Comparison of ENCODE assay signal across 1 cellular context in genomic region chr12:6752931-6753771, GRCh38.
TF ChIP-seq lines count a peak whose summit lies in the region.

Gene MLF2 (minus strand): TSS chr12:6753141. CDS start chr12:6752334, 807 bp downstream.

TF ChIP-seq in HepG2, 621 proteins besides CTCF, POLR2A, EP300 and RAD21 (continued from another document and continues in another):
- TF ChIP-seq NFYB (CRISPR knock-in tag; IDR thresholded peaks at IDR 0.05): peak; percentile 29; the same call in 1 of the 2 replicates
- TF ChIP-seq TFAP4 (IDR thresholded peaks at IDR 0.05; ENCODE audit: borderline replicate concordance, low read depth): peak; percentile 51; the same call in 1 of the 2 replicates
- TF ChIP-seq NR2F1 (CRISPR knock-in tag; IDR thresholded peaks at IDR 0.05): no peak
- TF ChIP-seq TP53 (CRISPR knock-in tag; conservative IDR thresholded peaks at IDR 0.05): no peak
- TF ChIP-seq ZNF362 (CRISPR knock-in tag; IDR thresholded peaks at IDR 0.05; ENCODE audit: borderline replicate concordance): no peak; the same call in 1 of the 2 replicates
- TF ChIP-seq ZNF747 (CRISPR knock-in tag; IDR thresholded peaks at IDR 0.05; ENCODE audit: borderline replicate concordance): peak; percentile 79; the same call in 1 of the 2 replicates
- peak; percentile 31; the same call in 1 of the 2 replicates for TF ChIP-seq TFE3 (CRISPR knock-in tag; IDR thresholded peaks at IDR 0.05)
- no peak for TF ChIP-seq TRAFD1 (CRISPR knock-in tag; IDR thresholded peaks at IDR 0.05; ENCODE audit: borderline replicate concordance)
- peak; percentile 78 for TF ChIP-seq ARNT2 (CRISPR knock-in tag; IDR thresholded peaks at IDR 0.05; ENCODE audit: low read depth)
- TF ChIP-seq ZNF431 (CRISPR knock-in tag; IDR thresholded peaks at IDR 0.05; ENCODE audit: borderline replicate concordance, low read depth): no peak
- no peak for TF ChIP-seq ZNF782 (CRISPR knock-in tag; IDR thresholded peaks at IDR 0.05; ENCODE audit: borderline replicate concordance)
- TF ChIP-seq GLI4 (CRISPR knock-in tag; IDR thresholded peaks at IDR 0.05; ENCODE audit: borderline replicate concordance): 0 out of 2 replicates have a peak, but pooled peaks have one; percentile 49
- TF ChIP-seq PRPF4 (IDR thresholded peaks at IDR 0.05; ENCODE audit: low read depth, low read length, poor library complexity, severe bottlenecking): peak; percentile 62
- peak; percentile 87; the same call in 1 of the 2 replicates for TF ChIP-seq ZNF619 (CRISPR knock-in tag; IDR thresholded peaks at IDR 0.05)
- no peak for TF ChIP-seq ZNF354B (CRISPR knock-in tag; IDR thresholded peaks at IDR 0.05)
- peak; percentile 54; the same call in 1 of the 2 replicates for TF ChIP-seq RFXANK (CRISPR knock-in tag; IDR thresholded peaks at IDR 0.05)
- peak; percentile 17; the same call in 1 of the 2 replicates for TF ChIP-seq ZNF264 (CRISPR knock-in tag; IDR thresholded peaks at IDR 0.05)
- no peak for TF ChIP-seq ZNF44 (CRISPR knock-in tag; IDR thresholded peaks at IDR 0.05)
- peak; percentile 89; the same call in 1 of the 2 replicates for TF ChIP-seq ETV6 (CRISPR knock-in tag; conservative IDR thresholded peaks at IDR 0.05)
- TF ChIP-seq ZBTB49 (CRISPR knock-in tag; IDR thresholded peaks at IDR 0.05; ENCODE audit: borderline replicate concordance): peak; percentile 28; the same call in 1 of the 2 replicates
- TF ChIP-seq ZNF562 (CRISPR knock-in tag; IDR thresholded peaks at IDR 0.05; ENCODE audit: borderline replicate concordance): no peak
- peak; percentile 47; the same call in 1 of the 2 replicates for TF ChIP-seq JUN (CRISPR knock-in tag; IDR thresholded peaks at IDR 0.05)
- 0 out of 2 replicates have a peak, but pooled peaks have one; percentile 20 for TF ChIP-seq CC2D1A (CRISPR knock-in tag; IDR thresholded peaks at IDR 0.05)
- TF ChIP-seq ZNF513 (CRISPR knock-in tag; conservative IDR thresholded peaks at IDR 0.05): no peak
- no peak; the same call in 1 of the 2 replicates for TF ChIP-seq FOXJ3 (CRISPR knock-in tag; IDR thresholded peaks at IDR 0.05; ENCODE audit: borderline replicate concordance)
- peak; percentile 98 for TF ChIP-seq PHF8 (CRISPR knock-in tag; IDR thresholded peaks at IDR 0.05)
- TF ChIP-seq ZNF274 (CRISPR knock-in tag; IDR thresholded peaks at IDR 0.05): peak; percentile 73
- no peak for TF ChIP-seq TBX3 (IDR thresholded peaks at IDR 0.05; ENCODE audit: borderline replicate concordance)
- no peak for TF ChIP-seq SETDB1 (CRISPR knock-in tag; IDR thresholded peaks at IDR 0.05; ENCODE audit: borderline replicate concordance)
- peak; percentile 51; the same call in 1 of the 2 replicates for TF ChIP-seq ZNF367 (CRISPR knock-in tag; IDR thresholded peaks at IDR 0.05; ENCODE audit: borderline replicate concordance)
- 0 out of 2 replicates have a peak, but pooled peaks have one; percentile 37 for TF ChIP-seq ZBTB10 (CRISPR knock-in tag; IDR thresholded peaks at IDR 0.05; ENCODE audit: borderline replicate concordance)
- TF ChIP-seq ATF4 (CRISPR knock-in tag; IDR thresholded peaks at IDR 0.05): 0 out of 4 replicates have a peak, but pooled peaks of 1 of the 2 experiments have one; percentile 22
- TF ChIP-seq TMF1 (CRISPR knock-in tag; IDR thresholded peaks at IDR 0.05; ENCODE audit: low read depth): peak; percentile 53; the same call in 1 of the 2 replicates
- peak; percentile 74; the same call in 1 of the 2 replicates for TF ChIP-seq ZNF441 (CRISPR knock-in tag; IDR thresholded peaks at IDR 0.05; ENCODE audit: borderline replicate concordance)
- no peak for TF ChIP-seq ZNF781 (CRISPR knock-in tag; IDR thresholded peaks at IDR 0.05; ENCODE audit: borderline replicate concordance, not compliant biosample characterization)
- peak; percentile 22 for TF ChIP-seq GATAD2A (CRISPR knock-in tag; IDR thresholded peaks at IDR 0.05)
- TF ChIP-seq SRSF9 (IDR thresholded peaks at IDR 0.05; ENCODE audit: borderline replicate concordance, insufficient read depth, low read depth, low read length, poor library complexity, severe bottlenecking): no peak
- TF ChIP-seq ZNF740 (CRISPR knock-in tag; IDR thresholded peaks at IDR 0.05): no peak; the same call in 1 of the 2 replicates
